Comparison of ENCODE assay signal across 8 cellular contexts in the genomic region with DNA sequence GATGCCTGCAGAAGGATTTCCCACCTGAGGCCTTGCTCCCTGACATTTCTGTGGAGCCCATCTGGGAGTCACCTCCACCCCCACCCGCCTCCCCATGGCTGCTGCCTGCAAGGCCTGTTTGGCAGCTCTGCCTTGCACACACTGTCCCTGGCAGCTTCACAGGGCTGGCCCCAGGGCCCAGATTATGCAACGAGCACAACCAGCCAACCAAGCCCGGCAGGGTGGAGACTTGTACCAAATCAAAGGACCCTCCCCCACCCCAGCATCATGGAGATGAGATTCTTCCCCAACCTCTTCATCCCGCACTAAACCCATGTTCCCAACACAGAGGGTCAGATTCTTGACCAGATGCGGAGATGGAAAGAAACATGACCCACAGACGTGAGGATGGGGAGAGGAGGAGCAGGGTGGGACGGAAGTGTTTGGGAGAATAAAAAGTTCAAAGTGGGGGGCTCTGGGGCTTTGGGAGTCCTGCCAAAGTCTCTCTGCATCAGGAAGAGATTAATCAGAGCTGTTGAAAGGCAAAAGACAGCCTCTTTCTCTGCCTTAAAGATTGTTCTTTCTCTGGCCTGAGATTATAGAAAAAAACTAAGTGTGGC. TPM values are rescaled to one million over a fixed set of nuclear protein-coding genes. Genes with fewer than 3 reads are reported as not detected.
A peak's percentile ranks its signal among the peaks of the same experiment; 100 is the strongest.
DNase-seq lines count a peak whose midpoint lies in the region; ATAC-seq, FAIRE-seq and TF ChIP-seq lines count a peak whose summit lies in the region.

No MANE protein-coding gene starts in this region.

- intact Hi-C loops in endothelial cell of umbilical vein (cut with micrococcal nuclease) = no loop called here

- peak overlapping the region in 7 of 8 donors; percentile 44 to 86 (median 54) for H3K4me3 Mint-ChIP-seq in naive B cell

- H3K27me3 ChIP-seq in endothelial cell of umbilical vein (ENCODE audit: control insufficient read depth in 2 of 2, insufficient read depth in 2 of 2, low read length in 2 of 2) = no peaks in the 10 kb centered on the region

- H3K27ac ChIP-seq in endothelial cell of umbilical vein (ENCODE audit: insufficient read depth, low read depth, low read length) = no peak overlapping the region

- H3K9me3 Mint-ChIP-seq in naive B cell = no peaks in the 10 kb centered on the region

- ATAC-seq in naive B cell (ENCODE audit: low read depth in 2 of 2) = no peak
- no peak for ATAC-seq in HG02642 (IDR thresholded peaks at IDR 0.05; ENCODE audit: poor library complexity, unreplicated experiment)
- no peak for ATAC-seq in GM18520 (IDR thresholded peaks at IDR 0.05; ENCODE audit: unreplicated experiment)
- no peak for ATAC-seq in HG03280 (IDR thresholded peaks at IDR 0.05; ENCODE audit: unreplicated experiment)

- FAIRE-seq in endothelial cell of umbilical vein (lab: Jason Lieb, UNC) = peak; percentile 44

- no peak for TF ChIP-seq CTCF in endothelial cell of umbilical vein (IDR thresholded peaks at IDR 0.05; ENCODE audit: extremely low read depth in 1 of 2, insufficient read depth in 1 of 2, low read depth in 1 of 2, low read length in 2 of 2)

- no peaks in the 10 kb centered on the region for H3K9me3 ChIP-seq in endothelial cell of umbilical vein (replicated peaks; ENCODE audit: control insufficient read depth, insufficient read depth, low read length)

- no peak overlapping the region for H2AFZ ChIP-seq in endothelial cell of umbilical vein (ENCODE audit: low read depth, low read length)

- peaks cover 21% of the 10 kb centered on the region for H3K4me1 ChIP-seq in endothelial cell of umbilical vein (ENCODE audit: control insufficient read depth, extremely low read depth, insufficient read depth, low read length)

- no peak overlapping the region for H3K4me3 ChIP-seq in endothelial cell of umbilical vein (replicated peaks in 1 of 3; ENCODE audit: insufficient read depth in 1 of 3, low read depth in 1 of 3, low read length in 3 of 3)

- dilution Hi-C loops in endothelial cell of umbilical vein (cut with MboI; ENCODE audit: extremely low pct_ligation_motif_present, low sequenced_read_pairs) = no loop called here

- peaks cover 5 to 12% of the 10 kb centered on the region in 2 experiments for H3K36me3 ChIP-seq in endothelial cell of umbilical vein (ENCODE audit: control insufficient read depth in 2 of 2, extremely low read depth in 1 of 2, insufficient read depth in 2 of 2, low read length in 2 of 2)

- H4K20me1 ChIP-seq in endothelial cell of umbilical vein (replicated peaks; ENCODE audit: control insufficient read depth, extremely low read depth, insufficient read depth, low read length) = no peaks in the 10 kb centered on the region

- no peaks in the 10 kb centered on the region for H3K9me1 ChIP-seq in endothelial cell of umbilical vein (replicated peaks; ENCODE audit: control insufficient read depth, extremely low read depth, insufficient read depth, low read length)

- H3K4me1 Mint-ChIP-seq in naive B cell = peaks cover 43 to 74% (median 64%) of the 10 kb centered on the region in 3 donors

- peak overlapping the region in 3 of 6 donors; percentile 36 to 60 (median 57) for H3K27ac Mint-ChIP-seq in naive B cell

- CTCF ChIA-PET in endothelial cell of umbilical vein (lab: Charles Lee) = interaction anchor here (0.9 kb wide), 1 partner anchor 27 kb away, joined by 3 read pairs; no protein-coding TSS in a partner anchor

- POLR2A ChIA-PET in endothelial cell of umbilical vein (lab: Charles Lee) = no interaction called here

- H3K79me2 ChIP-seq in endothelial cell of umbilical vein (ENCODE audit: control insufficient read depth, insufficient read depth, low read length) = peaks cover 43% of the 10 kb centered on the region

- H3K4me2 ChIP-seq in endothelial cell of umbilical vein (ENCODE audit: insufficient read depth, low read length) = no peak overlapping the region

- no peak overlapping the region for H3K9ac ChIP-seq in endothelial cell of umbilical vein (replicated peaks; ENCODE audit: extremely low read depth, insufficient read depth, low read length)

- no peaks in the 10 kb centered on the region for H3K27me3 Mint-ChIP-seq in naive B cell

- H3K36me3 Mint-ChIP-seq in naive B cell = peaks cover 0 to 5% of the 10 kb centered on the region in 2 donors

- DNase-seq in EH (ENCODE audit: low read depth) (peak; percentile 62), NCI-H69 (lab: John Stamatoyannopoulos, UW) (peak; percentile 43), endothelial cell of umbilical vein (ENCODE audit: low read depth, low spot score) (no peak), naive B cell (no peak), OCI-M1 (lab: John Stamatoyannopoulos, UW) (no peak)

- TF ChIP-seq POLR2A in endothelial cell of umbilical vein (IDR thresholded peaks at IDR 0.05; ENCODE audit: low read depth, low read length) = no peak

- BruUV-seq in endothelial cell of umbilical vein (replicated peaks; lab: Mats Ljungman, UMichigan) = no TSS peak

TF ChIP-seq in endothelial cell of umbilical vein, 7 proteins besides CTCF, POLR2A, EP300 and RAD21:
- TF ChIP-seq EZH2 (IDR thresholded peaks at IDR 0.05; ENCODE audit: borderline replicate concordance, low read depth, low read length, severe bottlenecking) (no peak), POLR2AphosphoS5 (IDR thresholded peaks at IDR 0.05; ENCODE audit: insufficient read depth, low read depth, low read length) (no peak), JUN (IDR thresholded peaks at IDR 0.05; ENCODE audit: borderline replicate concordance, insufficient read depth, insufficient read length, low read depth) (no peak), MYC (IDR thresholded peaks at IDR 0.05; ENCODE audit: low read depth, low read length) (no peak), FOS (IDR thresholded peaks at IDR 0.05; ENCODE audit: borderline replicate concordance, insufficient read depth, low read length) (no peak)
- TF ChIP-seq, protein P1, sequence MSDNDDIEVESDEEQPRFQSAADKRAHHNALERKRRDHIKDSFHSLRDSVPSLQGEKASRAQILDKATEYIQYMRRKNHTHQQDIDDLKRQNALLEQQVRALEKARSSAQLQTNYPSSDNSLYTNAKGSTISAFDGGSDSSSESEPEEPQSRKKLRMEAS (IDR thresholded peaks at IDR 0.05; ENCODE audit: insufficient read depth, insufficient read length) = no peak

RNA-seq across cellular contexts. Expression of a gene that starts 3.8 kb away (rescaled TPM):
- total RNA-seq in endothelial cell of umbilical vein = 50.3 and 51.2 TPM in 2 replicates
- 55.7 and 62.8 TPM in 2 replicates for polyA plus RNA-seq in endothelial cell of umbilical vein
- 56.1 and 58.7 TPM in 2 replicates for polyA plus RNA-seq in endothelial cell of umbilical vein (2011; cell fraction: cytosol; rRNA removed)
- 70.9 and 82.3 TPM in 2 replicates for polyA plus RNA-seq in endothelial cell of umbilical vein (2011; cell fraction: nucleus; rRNA removed)
- 53.4 and 69.3 TPM in 2 replicates for polyA plus RNA-seq in endothelial cell of umbilical vein (2012)
- 59.7 and 61.2 TPM in 2 replicates for polyA minus RNA-seq in endothelial cell of umbilical vein
- polyA minus RNA-seq in endothelial cell of umbilical vein (2011; cell fraction: cytosol; rRNA and poly(A)+ RNA removed) = 15.7 TPM
- 25.6 and 32.2 TPM in 2 replicates for polyA minus RNA-seq in endothelial cell of umbilical vein (2011; cell fraction: nucleus; rRNA and poly(A)+ RNA removed)
- 100 to 1,000 TPM in 2 of 6 donors, 10 to 100 TPM in 4; 62.0 to 142 (median 95.1) TPM for polyA plus RNA-seq in naive B cell (ENCODE audit: low read depth in 6 of 6)

RNA-seq across cellular contexts. Expression of a gene that starts 11.2 kb away (rescaled TPM):
- 50.2 and 60.2 TPM in 2 replicates for total RNA-seq in endothelial cell of umbilical vein
- 27.3 and 42.1 TPM in 2 replicates for polyA plus RNA-seq in endothelial cell of umbilical vein
- 43.5 and 45.2 TPM in 2 replicates for polyA plus RNA-seq in endothelial cell of umbilical vein (2011; cell fraction: cytosol; rRNA removed)
- polyA plus RNA-seq in endothelial cell of umbilical vein (2011; cell fraction: nucleus; rRNA removed) = 84.6 and 94.4 TPM in 2 replicates
- 48.1 and 63.3 TPM in 2 replicates for polyA plus RNA-seq in endothelial cell of umbilical vein (2012)
- polyA minus RNA-seq in endothelial cell of umbilical vein = 53.2 and 70.8 TPM in 2 replicates
- polyA minus RNA-seq in endothelial cell of umbilical vein (2011; cell fraction: cytosol; rRNA and poly(A)+ RNA removed) = 41.7 TPM
- polyA minus RNA-seq in endothelial cell of umbilical vein (2011; cell fraction: nucleus; rRNA and poly(A)+ RNA removed) = 31.7 and 36.8 TPM in 2 replicates
- polyA plus RNA-seq in naive B cell (ENCODE audit: low read depth in 6 of 6) = 10 to 100 TPM in 5 of 6 donors, 1 to 10 TPM in 1; 3.8 to 35.5 (median 22.2) TPM

RNA-seq across cellular contexts. Expression of a gene that starts 11.5 kb away (rescaled TPM):
- total RNA-seq in endothelial cell of umbilical vein = 179 TPM in 2 replicates
- polyA plus RNA-seq in endothelial cell of umbilical vein (170 and 236 TPM in 2 replicates), naive B cell (ENCODE audit: low read depth in 6 of 6) (100 to 1,000 TPM; 107 to 220 (median 118) TPM)
- 258 and 310 TPM in 2 replicates for polyA plus RNA-seq in endothelial cell of umbilical vein (2011; cell fraction: cytosol; rRNA removed)
- 206 and 284 TPM in 2 replicates for polyA plus RNA-seq in endothelial cell of umbilical vein (2011; cell fraction: nucleus; rRNA removed)
- polyA plus RNA-seq in endothelial cell of umbilical vein (2012) = 213 and 261 TPM in 2 replicates
- polyA minus RNA-seq in endothelial cell of umbilical vein = 240 and 255 TPM in 2 replicates
- 139 TPM for polyA minus RNA-seq in endothelial cell of umbilical vein (2011; cell fraction: cytosol; rRNA and poly(A)+ RNA removed)
- polyA minus RNA-seq in endothelial cell of umbilical vein (2011; cell fraction: nucleus; rRNA and poly(A)+ RNA removed) = 57.3 and 70.1 TPM in 2 replicates

RNA-seq across cellular contexts. Expression of a gene that starts 34.8 kb away (rescaled TPM):
- not detected in 2 replicates for total RNA-seq in endothelial cell of umbilical vein
- not detected in 2 replicates for polyA plus RNA-seq in endothelial cell of umbilical vein
- polyA plus RNA-seq in endothelial cell of umbilical vein (2011; cell fraction: cytosol; rRNA removed) = not detected in 2 replicates
- polyA plus RNA-seq in endothelial cell of umbilical vein (2011; cell fraction: nucleus; rRNA removed) = not detected in 2 replicates
- polyA plus RNA-seq in endothelial cell of umbilical vein (2012) = not detected in 2 replicates
- polyA minus RNA-seq in endothelial cell of umbilical vein = not detected in 2 replicates
- not detected for polyA minus RNA-seq in endothelial cell of umbilical vein (2011; cell fraction: cytosol; rRNA and poly(A)+ RNA removed)
- polyA minus RNA-seq in endothelial cell of umbilical vein (2011; cell fraction: nucleus; rRNA and poly(A)+ RNA removed) = not detected in 2 replicates
- polyA plus RNA-seq in naive B cell (ENCODE audit: low read depth in 6 of 6) = not detected

RNA-seq across cellular contexts. Expression of a gene that starts 43.1 kb away (rescaled TPM):
- total RNA-seq in endothelial cell of umbilical vein = not detected in 2 replicates
- polyA plus RNA-seq in endothelial cell of umbilical vein (not detected in 2 replicates), naive B cell (ENCODE audit: low read depth in 6 of 6) (not detected)
- not detected in 2 replicates for polyA plus RNA-seq in endothelial cell of umbilical vein (2011; cell fraction: cytosol; rRNA removed)
- not detected in 2 replicates for polyA plus RNA-seq in endothelial cell of umbilical vein (2011; cell fraction: nucleus; rRNA removed)
- not detected in 2 replicates for polyA plus RNA-seq in endothelial cell of umbilical vein (2012)
- polyA minus RNA-seq in endothelial cell of umbilical vein = not detected in 2 replicates
- polyA minus RNA-seq in endothelial cell of umbilical vein (2011; cell fraction: cytosol; rRNA and poly(A)+ RNA removed) = not detected
- not detected in 2 replicates for polyA minus RNA-seq in endothelial cell of umbilical vein (2011; cell fraction: nucleus; rRNA and poly(A)+ RNA removed)

Comparison
In these comparisons a context has a peak if more than half of its experiments do, and no peak if none do; other contexts are left out.
1. DNase-seq: peak in EH (single experiment) and NCI-H69 (single experiment); none in endothelial cell of umbilical vein (single experiment), naive B cell (single experiment) and OCI-M1 (single experiment).